Comparison of ENCODE assay signal across 18 cellular contexts in the genomic region with DNA sequence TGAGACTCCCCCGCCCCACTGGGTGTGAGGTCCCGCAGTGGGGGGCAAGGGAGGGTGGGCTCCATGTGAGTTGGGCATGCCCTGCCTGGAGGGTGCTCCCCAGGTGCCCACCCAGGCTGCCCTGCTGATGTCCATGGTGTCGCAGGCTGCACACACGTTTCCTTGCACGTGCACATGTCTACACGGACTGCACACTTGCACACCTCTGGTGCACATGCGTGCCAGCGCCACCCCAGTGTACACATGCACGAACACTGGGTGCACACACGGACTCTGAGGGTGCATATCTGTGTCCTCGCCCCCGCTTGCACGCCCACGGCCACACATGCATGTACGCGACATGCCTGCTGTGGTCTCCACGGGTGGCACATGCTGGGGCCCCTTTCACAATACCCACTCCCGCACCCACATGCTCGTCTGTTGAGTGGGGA. TPM values are rescaled to one million over a fixed set of nuclear protein-coding genes. Genes with fewer than 3 reads are reported as not detected.
DNase-seq lines count a peak whose midpoint lies in the region; ATAC-seq, FAIRE-seq and TF ChIP-seq lines count a peak whose summit lies in the region.
"Had no signal": no experiment of that assay in that cellular context is flagged by ENCODE, and none has a peak within 500 bp of the region (broad histone marks: within the 10 kb centered on the region; RNA-seq: fewer than 3 reads in every experiment).

No MANE protein-coding gene starts in this region.

- ATAC-seq in K562 (no peak), HG02938 (IDR thresholded peaks at IDR 0.05; ENCODE audit: unreplicated experiment) (no peak)
- no peak for ATAC-seq in activated CD8-positive, alpha-beta memory T cell treated with anti-CD3 and anti-CD28 coated beads, Interleukin-2, amount 10 ng/mL, durations not matched to agents 7 days and 5 days

- no peak for DNase-seq in A673 (ENCODE audit: low spot score)
- DNase-seq in H7, result no peak
- no peak for DNase-seq in K562 (ENCODE audit: extremely low read depth in 1 of 4, low spot score in 3 of 4)
- no peak for DNase-seq in NCI-H748 (lab: John Stamatoyannopoulos, UW; ENCODE audit: unreplicated experiment)
- no peak for DNase-seq in GM10266 (ENCODE audit: extremely low spot score)
- DNase-seq in activated CD8-positive, alpha-beta memory T cell treated with anti-CD3 and anti-CD28 coated beads, Interleukin-2, amount 10 ng/mL, durations not matched to agents 7 days and 5 days, result no peak
- DNase-seq: activated CD4-positive, alpha-beta T cell treated with anti-CD3 and anti-CD28 coated beads for 48 hours; AML-193; DMS 273 treated with DMSO at 0.1 percent for 48 hours; NCI-H2107; SHP77 had no signal

- no peak for TF ChIP-seq POLR2A in K562 (conservative IDR thresholded peaks at IDR 0.05)

- intact Hi-C loops in A673 (cut with micrococcal nuclease; ENCODE audit: unreplicated experiment) (no loop called here), K562 (cut with micrococcal nuclease) (no loop called here)

- in situ Hi-C loops in K562 (cut with MboI), result no loop called here

- no peak overlapping the region for H3K27ac Mint-ChIP-seq in activated CD8-positive, alpha-beta memory T cell treated with anti-CD3 and anti-CD28 coated beads, Interleukin-2, amount 10 ng/mL, durations not matched to agents 7 days and 5 days
- H3K27ac Mint-ChIP-seq: activated T-helper 1 cell treated with anti-CD3 and anti-CD28 coated beads, Interleukin-12 subunit alpha, Interleukin-12 subunit beta, Interleukin-2, Interleukin-4 antibody, amounts not matched to agents 30 ng/mL and 10 ng/mL and 1 ng/mL, durations not matched to agents 14 hours and 24 hours and 36 hours had no signal

- H3K27me3 ChIP-seq in A673 (replicated peaks; ENCODE audit: insufficient read depth, low read depth, low read length, poor library complexity) (no peaks in the 10 kb centered on the region), H7 (ENCODE audit: control insufficient read depth, insufficient read depth, low read length) (no peaks in the 10 kb centered on the region), K562 (ENCODE audit: control insufficient read depth in 2 of 2, insufficient read depth in 2 of 2, low read length in 2 of 2) (peaks cover 38 to 89% of the 10 kb centered on the region in 2 experiments; a peak in 4 of 5 replicates)
- H3K27me3 ChIP-seq: vagina had no signal

- TF ChIP-seq CTCF in A673 (conservative IDR thresholded peaks at IDR 0.05; ENCODE audit: low read depth, low read length) (no peak), K562 (IDR thresholded peaks at IDR 0.05 in 2 of 3, conservative IDR thresholded peaks at IDR 0.05 in 1 of 3; ENCODE audit: insufficient read depth in 2 of 3, low read depth in 1 of 3, low read length in 3 of 3) (no peak), GM10266 (IDR thresholded peaks at IDR 0.05; ENCODE audit: control insufficient read depth, insufficient read depth, low read depth, missing control alignments) (no peak)

- peaks cover 19% of the 10 kb centered on the region for H3K27me3 Mint-ChIP-seq in activated CD8-positive, alpha-beta memory T cell treated with anti-CD3 and anti-CD28 coated beads, Interleukin-2, amount 10 ng/mL, durations not matched to agents 7 days and 5 days

- H3K36me3 ChIP-seq in A673 (ENCODE audit: insufficient read depth, low read length, poor library complexity, severe bottlenecking), result no peaks in the 10 kb centered on the region
- H3K36me3 ChIP-seq in H7 (replicated peaks; ENCODE audit: control insufficient read depth, insufficient read depth, low read length), result no peaks in the 10 kb centered on the region
- no peaks in the 10 kb centered on the region for H3K36me3 ChIP-seq in K562 (ENCODE audit: control insufficient read depth, insufficient read depth, low read length)
- H3K36me3 ChIP-seq in mesodermal cell (ENCODE audit: control insufficient read depth, insufficient read depth, low read length), result no peaks in the 10 kb centered on the region
- H3K36me3 ChIP-seq: neutrophil, vagina had no signal

- H3K4me1 ChIP-seq in A673 (ENCODE audit: insufficient read depth, low read length, poor library complexity, severe bottlenecking) (no peaks in the 10 kb centered on the region), K562 (replicated peaks in 1 of 2; ENCODE audit: control insufficient read depth in 2 of 2, insufficient read depth in 2 of 2, low read length in 2 of 2) (peaks cover 0 to 54% of the 10 kb centered on the region in 2 experiments; a peak in 2 of 5 replicates), mesodermal cell (ENCODE audit: control insufficient read depth, insufficient read depth, low read length, poor library complexity, severe bottlenecking) (peaks cover 4% of the 10 kb centered on the region)

- POLR2A ChIA-PET in A673 (lab: Charles Lee; ENCODE audit: low non-redundant PET), result no interaction called here
- POLR2A ChIA-PET in K562 (lab: Yijun Ruan, JAX), result no interaction called here

- peaks cover 7% of the 10 kb centered on the region for H3K9me1 ChIP-seq in K562 (ENCODE audit: control insufficient read depth, insufficient read depth, low read length)

- TF ChIP-seq RAD21 in K562 (CRISPR knock-in tag; conservative IDR thresholded peaks at IDR 0.05 in 1 of 2, IDR thresholded peaks at IDR 0.05 in 1 of 2), result no peak

- peaks cover 45% of the 10 kb centered on the region for H4K20me1 ChIP-seq in K562 (replicated peaks; ENCODE audit: control insufficient read depth, insufficient read depth, low read length)

- peak overlapping the region; percentile 64 for H3K4me3 ChIP-seq in A673 (ENCODE audit: low read depth, low read length, poor library complexity, severe bottlenecking)
- H3K4me3 ChIP-seq in H7 (ENCODE audit: insufficient read depth, low read depth, low read length), result peak overlapping the region; percentile 73
- H3K4me3 ChIP-seq in K562, result no peak overlapping the region
- peak overlapping the region; percentile 63 for H3K4me3 ChIP-seq in mesodermal cell (ENCODE audit: extremely low read depth, insufficient read depth, low read length, poor library complexity, severe bottlenecking)

- no peak overlapping the region for H3K27ac ChIP-seq in A673 (ENCODE audit: low read depth, low read length, poor library complexity, severe bottlenecking)
- H3K27ac ChIP-seq in K562 (ENCODE audit: extremely low read depth, low read depth, low read length), result no peak overlapping the region
- no peak overlapping the region for H3K27ac ChIP-seq in mesodermal cell (ENCODE audit: low read depth, low read length, severe bottlenecking)
- H3K27ac ChIP-seq: neutrophil, vagina had no signal

- no peaks in the 10 kb centered on the region for H3K9me3 Mint-ChIP-seq in activated CD8-positive, alpha-beta memory T cell treated with anti-CD3 and anti-CD28 coated beads, Interleukin-2, amount 10 ng/mL, durations not matched to agents 7 days and 5 days (ENCODE audit: low read depth)
- H3K9me3 Mint-ChIP-seq: activated T-helper 1 cell treated with anti-CD3 and anti-CD28 coated beads, Interleukin-12 subunit alpha, Interleukin-12 subunit beta, Interleukin-2, Interleukin-4 antibody, amounts not matched to agents 30 ng/mL and 10 ng/mL and 1 ng/mL, durations not matched to agents 14 hours and 24 hours and 36 hours had no signal

- no peak overlapping the region for H3K4me2 ChIP-seq in K562 (ENCODE audit: insufficient read depth, low read length)

- peaks cover 3% of the 10 kb centered on the region for H3K4me1 Mint-ChIP-seq in activated CD8-positive, alpha-beta memory T cell treated with anti-CD3 and anti-CD28 coated beads, Interleukin-2, amount 10 ng/mL, durations not matched to agents 7 days and 5 days

- BruUV-seq in A673 (replicated peaks; lab: Mats Ljungman, UMichigan), result no TSS peak
- BruUV-seq in K562 (replicated peaks; lab: Mats Ljungman, UMichigan), result no TSS peak

- 16% methylated on average over 19 of the region's 19 CpGs for WGBS in K562 (ENCODE audit: insufficient coverage, low coverage, missing lambda C conversion rate)
- WGBS in mesodermal cell (ENCODE audit: insufficient coverage in 2 of 2), 2 experiments, result 78 to 84% methylated on average over 13 to 17 of the region's 19 CpGs

- no peaks in the 10 kb centered on the region for H3K36me3 Mint-ChIP-seq in activated CD8-positive, alpha-beta memory T cell treated with anti-CD3 and anti-CD28 coated beads, Interleukin-2, amount 10 ng/mL, durations not matched to agents 7 days and 5 days

- no peaks in the 10 kb centered on the region for H3K9me3 ChIP-seq in A673 (ENCODE audit: low read depth, low read length, poor library complexity, severe bottlenecking)
- H3K9me3 ChIP-seq in K562 (replicated peaks; ENCODE audit: control insufficient read depth, insufficient read depth, low read depth, low read length), result no peaks in the 10 kb centered on the region
- H3K9me3 ChIP-seq in mesodermal cell (ENCODE audit: control insufficient read depth, low read length), result no peaks in the 10 kb centered on the region
- H3K9me3 ChIP-seq: neutrophil, vagina had no signal

- FAIRE-seq in K562 (lab: Jason Lieb, UNC), result no peak

- no peak overlapping the region; a peak in 1 of 4 replicates for H3K9ac ChIP-seq in K562 (ENCODE audit: insufficient read depth in 1 of 2, low read depth in 2 of 2, low read length in 2 of 2)

- no peak overlapping the region for H2AFZ ChIP-seq in K562 (ENCODE audit: low read depth, low read length)

- TF ChIP-seq EP300 in K562 (IDR thresholded peaks at IDR 0.05; ENCODE audit: low read length), result no peak

- CTCF ChIA-PET in A673 (lab: Charles Lee) (no interaction called here), K562 (lab: Yijun Ruan, JAX; ENCODE audit: low intra/inter-chr PET ratio) (no interaction called here)
- CTCF ChIA-PET in activated CD8-positive, alpha-beta memory T cell treated with anti-CD3 and anti-CD28 coated beads, Interleukin-2, amount 10 ng/mL, durations not matched to agents 7 days and 5 days (lab: Charles Lee), result no interaction called here

- no peak overlapping the region for H3K4me3 Mint-ChIP-seq in activated CD8-positive, alpha-beta memory T cell treated with anti-CD3 and anti-CD28 coated beads, Interleukin-2, amount 10 ng/mL, durations not matched to agents 7 days and 5 days

- no peaks in the 10 kb centered on the region for H3K79me2 ChIP-seq in K562 (ENCODE audit: control insufficient read depth, insufficient read depth, low read length)

RNA-seq across cellular contexts. Expression of a gene that starts 35.2 kb away (rescaled TPM):
- total RNA-seq in A673 (2021) (10.9 and 15.0 TPM in 2 replicates), K562 (2014; rRNA removed) (not detected in 2 replicates), K562 (2014; rRNA removed; fragmentation: Illumina TruSeq; extraction: Trizol) (not detected in 2 replicates), K562 (2015; rRNA removed; fragmentation: Illumina TruSeq; extraction: Trizol) (not detected in 2 replicates), K562 (2021) (not detected in 2 replicates)
- total RNA-seq in H7 (2014; rRNA removed; shearing (Covaris generic)), result 34.3 and 53.1 TPM in 2 replicates
- 0.09 and 0.23 TPM in 2 replicates for total RNA-seq in K562 (2011; cell fraction: chromatin; rRNA removed; ENCODE audit: low replicate concordance)
- total RNA-seq in K562 (2011; cell fraction: nucleolus; rRNA removed), result 0.17 TPM in 1 of 2 replicates, not detected in the other
- not detected in 2 replicates for total RNA-seq in K562 (2011; cell fraction: nucleoplasm; rRNA removed)
- polyA plus RNA-seq in K562 (2011; rRNA removed) (0.11 TPM in 1 of 2 replicates, not detected in the other), K562 (2014; fragmentation: Illumina TruSeq; extraction: Trizol) (not detected in 2 replicates), K562 (2014; fragmentation: Nextera tagmentation; extraction: Ambion mirVana) (not detected), K562 (2014; rRNA removed) (0.07 TPM in 1 of 2 replicates, not detected in the other)
- polyA plus RNA-seq in K562 (2011; cell fraction: cytosol; rRNA removed), result 0.03 TPM in 1 of 2 replicates, not detected in the other
- 0.26 TPM in 1 of 2 replicates, not detected in the other for polyA plus RNA-seq in K562 (2011; cell fraction: nucleus; rRNA removed)
- polyA plus RNA-seq in K562 (2012), result 0.01 TPM in 1 of 2 replicates, not detected in the other
- polyA minus RNA-seq in K562 (2011; rRNA and poly(A)+ RNA removed), result not detected in 2 replicates
- polyA minus RNA-seq in K562 (2011; cell fraction: cytosol; rRNA and poly(A)+ RNA removed), result not detected in 2 replicates
- polyA minus RNA-seq in K562 (2011; cell fraction: nucleus; rRNA and poly(A)+ RNA removed), result 0.40 TPM in 1 of 2 replicates, not detected in the other
- polyA plus RNA-seq in mesodermal cell (2013, experiment 1 of 2), result 1.2 TPM
- 2.1 TPM for polyA plus RNA-seq in mesodermal cell (2013, experiment 2 of 2)
- 1 to 10 TPM in 1 of 2 experiments, not detected in 1; 1.0 TPM for total RNA-seq in activated CD8-positive, alpha-beta memory T cell treated with anti-CD3 and anti-CD28 coated beads, Interleukin-2, amount 10 ng/mL, durations not matched to agents 7 days and 5 days
- total RNA-seq: dermis microvascular lymphatic vessel endothelial cell, lung microvascular endothelial cell had no signal
